Comparison of ENCODE assay signal across 8 cellular contexts in the genomic region with DNA sequence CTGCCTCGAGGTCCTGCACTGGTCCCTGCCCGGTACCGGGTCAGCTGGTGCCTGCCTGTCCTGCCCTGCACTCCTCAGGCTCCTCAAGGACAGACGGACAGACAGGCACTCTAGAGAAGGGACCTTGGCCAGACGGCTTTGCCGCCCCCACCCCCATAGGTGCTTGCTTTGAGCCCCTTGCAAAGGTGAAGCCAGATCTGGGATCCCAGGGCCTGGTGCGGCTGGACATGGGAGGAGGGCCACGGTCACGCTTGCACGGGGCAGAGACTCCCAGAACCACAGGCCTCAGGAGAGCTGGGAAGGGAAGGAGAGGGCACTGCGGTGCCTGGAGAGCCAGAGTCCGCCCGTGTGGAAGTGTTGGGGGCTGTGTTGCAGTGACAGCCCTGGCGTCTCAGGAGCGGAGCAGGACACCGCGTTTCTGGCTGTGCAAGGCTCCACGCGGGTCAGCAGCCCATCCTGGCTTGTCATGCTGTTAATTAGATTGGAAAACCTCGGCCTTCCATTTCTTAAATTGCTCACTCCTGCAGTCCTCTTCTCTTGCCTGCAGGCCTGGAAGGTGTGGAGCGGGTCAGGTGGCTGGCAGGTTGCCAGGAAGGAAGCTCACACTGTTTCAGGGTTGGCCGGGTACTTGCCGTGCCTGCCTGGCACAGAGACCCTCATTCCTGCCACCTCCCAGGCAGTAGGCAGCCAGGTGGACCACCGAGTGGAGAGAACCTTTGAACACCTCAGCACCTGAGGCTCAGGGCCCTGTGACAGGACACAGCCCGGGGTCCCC. TPM values are rescaled to one million over a fixed set of nuclear protein-coding genes. Genes with fewer than 3 reads are reported as not detected.
DNase-seq lines count a peak whose midpoint lies in the region; ATAC-seq and TF ChIP-seq lines count a peak whose summit lies in the region.

No MANE protein-coding gene starts in this region.

- no peak overlapping the region for H3K27ac Mint-ChIP-seq in activated CD4-positive, alpha-beta memory T cell treated with anti-CD3 and anti-CD28 coated beads for 36 hours

- DNase-seq in NCI-H1417 (lab: John Stamatoyannopoulos, UW): peak in 2 of 3 experiments; percentile 24 to 55
- no peak for DNase-seq in NCI-H1417 treated with DMSO at 0.1 percent for 48 hours (lab: John Stamatoyannopoulos, UW)
- peak; percentile 85 to 91 for DNase-seq in T47D (ENCODE audit: low read depth in 1 of 2, low spot score in 1 of 2)
- peak; percentile 53 to 72 for DNase-seq in left colon
- peak; percentile 56 to 57 for DNase-seq in upper lobe of left lung
- DNase-seq in activated CD4-positive, alpha-beta memory T cell treated with anti-CD3 and anti-CD28 coated beads for 36 hours: no peak
- DNase-seq in Ammon's horn (ENCODE audit: low spot score): no peak
- no peak for DNase-seq in stimulated activated CD4-positive, alpha-beta T cell treated with anti-CD3 and anti-CD28 coated beads, Interleukin-4, amount 100 ng/mL, for 24 hours

- no peak overlapping the region for H3K27ac ChIP-seq in upper lobe of left lung

- TF ChIP-seq POLR2A in upper lobe of left lung (IDR thresholded peaks at IDR 0.05): no peak

- WGBS in upper lobe of left lung, 2 donors: 77 to 83% methylated on average over 17 to 22 of the region's 25 CpGs

- no peaks in the 10 kb centered on the region for H3K9me3 ChIP-seq in upper lobe of left lung

- H3K36me3 ChIP-seq in upper lobe of left lung: no peaks in the 10 kb centered on the region

- intact Hi-C loops in left colon (cut with DNase I, micrococcal nuclease): no loop called here
- intact Hi-C loops in activated CD4-positive, alpha-beta memory T cell treated with anti-CD3 and anti-CD28 coated beads for 36 hours (cut with micrococcal nuclease): no loop called here

- no peak for TF ChIP-seq EP300 in upper lobe of left lung (IDR thresholded peaks at IDR 0.05)

- H3K27me3 Mint-ChIP-seq in activated CD4-positive, alpha-beta memory T cell treated with anti-CD3 and anti-CD28 coated beads for 36 hours: peaks cover 4% of the 10 kb centered on the region

- TF ChIP-seq CTCF in upper lobe of left lung (IDR thresholded peaks at IDR 0.05): peak in 1 of 6 experiments; percentile 11

- H3K27me3 ChIP-seq in upper lobe of left lung: no peaks in the 10 kb centered on the region

- CTCF ChIA-PET in activated CD4-positive, alpha-beta memory T cell treated with anti-CD3 and anti-CD28 coated beads for 36 hours (lab: Charles Lee): no interaction called here

- POLR2A ChIA-PET in activated CD4-positive, alpha-beta memory T cell treated with anti-CD3 and anti-CD28 coated beads for 36 hours (lab: Charles Lee): no interaction called here

- no peaks in the 10 kb centered on the region for H3K36me3 Mint-ChIP-seq in activated CD4-positive, alpha-beta memory T cell treated with anti-CD3 and anti-CD28 coated beads for 36 hours

- ATAC-seq in left colon (peak; percentile 83), upper lobe of left lung (ENCODE audit: low FRiP score in 2 of 2) (no peak)

- H3K4me3 ChIP-seq in upper lobe of left lung: no peak overlapping the region

- H3K9me3 Mint-ChIP-seq in activated CD4-positive, alpha-beta memory T cell treated with anti-CD3 and anti-CD28 coated beads for 36 hours: no peaks in the 10 kb centered on the region

- no peaks in the 10 kb centered on the region for H3K4me1 Mint-ChIP-seq in activated CD4-positive, alpha-beta memory T cell treated with anti-CD3 and anti-CD28 coated beads for 36 hours (ENCODE audit: low read depth)

- peaks cover 0 to 11% (median 4%) of the 10 kb centered on the region in 4 donors for H3K4me1 ChIP-seq in upper lobe of left lung

- H3K4me3 Mint-ChIP-seq in activated CD4-positive, alpha-beta memory T cell treated with anti-CD3 and anti-CD28 coated beads for 36 hours: no peak overlapping the region

- in situ Hi-C loops in T47D (cut with HindIII; ENCODE audit: low pct_unique_long_range_greater_than_20kb, low sequenced_read_pairs): no loop called here

RNA-seq across cellular contexts. Expression of a gene that starts 16.3 kb away (rescaled TPM):
- total RNA-seq in left colon: 10 to 100 TPM; 10.6 to 17.0 TPM
- 100 to 1,000 TPM in 2 of 6 donors, 10 to 100 TPM in 4; 34.5 to 138 (median 70.5) TPM for total RNA-seq in upper lobe of left lung
- 1 to 10 TPM; 4.5 TPM for total RNA-seq in activated CD4-positive, alpha-beta memory T cell treated with anti-CD3 and anti-CD28 coated beads for 36 hours

Comparison
In these comparisons a context has a peak if more than half of its experiments do, and no peak if none do; other contexts are left out.
1. DNase-seq: peak in NCI-H1417 (2 of 3), T47D (2 of 2), left colon (2 of 2) and upper lobe of left lung (2 of 2); none in NCI-H1417 treated with DMSO at 0.1 percent for 48 hours (single experiment), activated CD4-positive, alpha-beta memory T cell treated with anti-CD3 and anti-CD28 coated beads for 36 hours (single experiment), Ammon's horn (single experiment) and stimulated activated CD4-positive, alpha-beta T cell treated with anti-CD3 and anti-CD28 coated beads, Interleukin-4, amount 100 ng/mL, for 24 hours (single experiment).